ENCODE assay signal across 11 cellular contexts in the genomic region with DNA sequence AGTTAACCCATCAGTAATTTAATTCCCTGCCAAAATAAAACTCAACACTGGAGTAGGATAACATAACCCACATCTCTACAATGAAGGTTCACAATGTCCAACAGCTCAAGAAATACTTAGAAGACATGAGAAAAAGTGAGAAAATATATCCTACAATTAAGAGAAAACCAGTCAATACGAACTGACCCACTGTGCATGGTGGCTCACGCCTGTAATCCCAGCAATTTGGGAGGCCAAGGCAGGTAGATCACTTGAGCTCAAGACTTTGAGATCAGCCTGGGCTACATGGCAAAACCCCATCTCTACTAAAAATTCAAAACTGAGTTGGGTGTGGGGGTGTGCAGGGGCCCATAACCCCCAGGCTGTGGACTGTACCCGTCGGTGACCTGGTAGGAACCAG. TPM values are rescaled to one million over a fixed set of nuclear protein-coding genes. Genes with fewer than 3 reads are reported as not detected.
DNase-seq lines count a peak whose midpoint lies in the region.
"Not testable (repeated sequence)": the region's sequence is repeated elsewhere in the genome, so short reads cannot be mapped to it uniquely, and the experiment has no call there.
"Had no signal": no experiment of that assay in that cellular context is flagged by ENCODE, and none has a peak within 500 bp of the region (broad histone marks: within the 10 kb centered on the region; RNA-seq: fewer than 3 reads in every experiment).

No MANE protein-coding gene starts in this region.

- peak; percentile 47 for DNase-seq in cardiac septum (ENCODE audit: low spot score)

- intact Hi-C loops in cardiac septum (cut with DNase I): not testable (repeated sequence)

RNA-seq across cellular contexts. Expression of gene GOLGA6B, which starts 30.6 kb away (rescaled TPM):
- total RNA-seq in cardiac septum: not detected
- total RNA-seq: A172; A673; B cell; Caco-2; Calu3; CD4-positive, alpha-beta memory T cell; CD4-positive, CD25-positive, alpha-beta regulatory T cell; CD8-positive, alpha-beta memory T cell; CD8-positive, alpha-beta T cell; Daoy had no signal
